Comparison of ENCODE assay signal across 8 cellular contexts in genomic region chr21:41953831-41954653, GRCh38. TPM values are rescaled to one million over a fixed set of nuclear protein-coding genes. Genes with fewer than 3 reads are reported as not detected.
A peak's percentile ranks its signal among the peaks of the same experiment; 100 is the strongest.
DNase-seq lines count a peak whose midpoint lies in the region; ATAC-seq and TF ChIP-seq lines count a peak whose summit lies in the region.

Gene C2CD2, minus strand, starts transcription at chr21:41954018. Its CDS starts 370 bp downstream, at chr21:41953648.

- H3K9ac ChIP-seq in mucosa of rectum (ENCODE audit: low read depth in 1 of 2, low read length in 2 of 2) = peak within 1 kb of the TSS; percentile 32 to 59

- peak within 1 kb of the TSS; percentile 79 to 89 for H3K4me3 Mint-ChIP-seq in CD14-positive monocyte
- peak within 1 kb of the TSS; percentile 68 to 79 (median 74) for H3K4me3 Mint-ChIP-seq in IgD-negative memory B cell
- peak within 1 kb of the TSS; percentile 62 for H3K4me3 Mint-ChIP-seq in activated B cell treated with CpG ODN at 0.5 μM for 24 hours

- peak within 1 kb of the TSS; percentile 67 to 70 for H3K4me3 ChIP-seq in mucosa of rectum (ENCODE audit: low read length in 2 of 2)
- peak within 1 kb of the TSS; percentile 80 for H3K4me3 ChIP-seq in thoracic aorta

- POLR2A ChIA-PET in activated B cell treated with CpG ODN at 0.5 μM for 24 hours (lab: Charles Lee) = no interaction called here

- H3K27ac ChIP-seq in mucosa of rectum (ENCODE audit: low read depth in 2 of 2, low read length in 2 of 2) (peak within 1 kb of the TSS in 1 of 2 donors; percentile 23), thoracic aorta (peak within 1 kb of the TSS; percentile 76 to 87)

- H3K4me1 Mint-ChIP-seq in CD14-positive monocyte = peaks cover 24% of the 10 kb centered on the region
- peaks cover 0 to 17% (median 14%) of the 10 kb centered on the region in 3 donors for H3K4me1 Mint-ChIP-seq in IgD-negative memory B cell
- H3K4me1 Mint-ChIP-seq in activated B cell treated with CpG ODN at 0.5 μM for 24 hours = peaks cover 21% of the 10 kb centered on the region

- intact Hi-C loops in CD14-positive monocyte (cut with micrococcal nuclease) = no loop called here
- intact Hi-C loops in activated B cell treated with CpG ODN at 0.5 μM for 24 hours (cut with micrococcal nuclease) = loop anchor here (2.0 to 10.0 kb wide), 2 partner anchors 29 to 51 kb away; no protein-coding TSS in a partner anchor

- peak; percentile 54 for ATAC-seq in GM18907 (IDR thresholded peaks at IDR 0.05; ENCODE audit: unreplicated experiment)
- peak; percentile 47 for ATAC-seq in activated B cell treated with CpG ODN at 0.5 μM for 24 hours (ENCODE audit: low read depth)
- ATAC-seq in esophagus mucosa = peak; percentile 54
- ATAC-seq in thoracic aorta (ENCODE audit: insufficient number of reproducible peaks, low FRiP score, low read depth) = peak; percentile 51

- H3K27ac Mint-ChIP-seq in CD14-positive monocyte (peak within 1 kb of the TSS in 2 of 7 donors; percentile 24 to 33), IgD-negative memory B cell (no peak within 1 kb of the TSS), activated B cell treated with CpG ODN at 0.5 μM for 24 hours (no peak within 1 kb of the TSS)

- H3K27me3 Mint-ChIP-seq in CD14-positive monocyte (ENCODE audit: low read depth in 3 of 3) (peaks cover 4 to 16% (median 9%) of the 10 kb centered on the region in 3 donors), IgD-negative memory B cell (peaks cover 43% of the 10 kb centered on the region), activated B cell treated with CpG ODN at 0.5 μM for 24 hours (peaks cover 17% of the 10 kb centered on the region)

- H3K27me3 ChIP-seq in mucosa of rectum (ENCODE audit: control insufficient read depth in 2 of 2, insufficient read depth in 2 of 2, low read length in 2 of 2) (peaks cover 0 to 2% of the 10 kb centered on the region in 2 donors), thoracic aorta (replicated peaks; ENCODE audit: insufficient read depth) (no peaks in the 10 kb centered on the region)

- H3K9me3 Mint-ChIP-seq in CD14-positive monocyte = peaks cover 0 to 3% (median 0%) of the 10 kb centered on the region in 7 donors
- H3K9me3 Mint-ChIP-seq in IgD-negative memory B cell = peaks cover 0 to 5% (median 0%) of the 10 kb centered on the region in 3 donors
- no peaks in the 10 kb centered on the region for H3K9me3 Mint-ChIP-seq in activated B cell treated with CpG ODN at 0.5 μM for 24 hours

- peaks cover 4 to 9% of the 10 kb centered on the region in 2 donors for H3K36me3 Mint-ChIP-seq in CD14-positive monocyte
- peaks cover 1% of the 10 kb centered on the region for H3K36me3 Mint-ChIP-seq in IgD-negative memory B cell
- no peaks in the 10 kb centered on the region for H3K36me3 Mint-ChIP-seq in activated B cell treated with CpG ODN at 0.5 μM for 24 hours (ENCODE audit: low read depth)

- TF ChIP-seq CTCF in CD14-positive monocyte (IDR thresholded peaks at IDR 0.05) (no peak), activated B cell treated with CpG ODN at 0.5 μM for 24 hours (IDR thresholded peaks at IDR 0.05) (no peak), thoracic aorta (IDR thresholded peaks at IDR 0.05) (no peak)

- DNase-seq in CD14-positive monocyte (ENCODE audit: low spot score) = no peak
- no peak for DNase-seq in activated B cell treated with CpG ODN at 0.5 μM for 24 hours
- no peak for DNase-seq in thoracic aorta (ENCODE audit: low spot score)
- no peak for DNase-seq in NK-92 (lab: John Stamatoyannopoulos, UW; ENCODE audit: unreplicated experiment)

- H3K36me3 ChIP-seq in mucosa of rectum (ENCODE audit: control insufficient read depth in 2 of 2, insufficient read depth in 2 of 2, low read length in 2 of 2) = no peaks in the 10 kb centered on the region
- no peaks in the 10 kb centered on the region for H3K36me3 ChIP-seq in thoracic aorta

- CTCF ChIA-PET in activated B cell treated with CpG ODN at 0.5 μM for 24 hours (lab: Charles Lee) = no interaction called here

- H3K4me1 ChIP-seq in mucosa of rectum (ENCODE audit: control insufficient read depth in 2 of 2, insufficient read depth in 2 of 2, low read length in 2 of 2) (peaks cover 11 to 12% of the 10 kb centered on the region in 2 donors), thoracic aorta (ENCODE audit: control insufficient read depth in 1 of 2, low read depth in 2 of 2) (peaks cover 19 to 59% of the 10 kb centered on the region in 2 donors)

- no peaks in the 10 kb centered on the region for H3K9me3 ChIP-seq in mucosa of rectum (ENCODE audit: control insufficient read depth in 2 of 2, low read length in 2 of 2)
- no peaks in the 10 kb centered on the region for H3K9me3 ChIP-seq in thoracic aorta

RNA-seq across cellular contexts. Expression of gene C2CD2, which starts in this region (rescaled TPM):
- polyA plus RNA-seq in CD14-positive monocyte = 1 to 10 TPM; 1.4 to 3.8 TPM
- polyA plus RNA-seq in IgD-negative memory B cell = 3.5 TPM
- 6.7 TPM in 2 replicates for total RNA-seq in activated B cell treated with CpG ODN at 0.5 μM for 24 hours
- 11.4 TPM for total RNA-seq in esophagus mucosa
- total RNA-seq in thoracic aorta = 10 to 100 TPM; 59.5 to 77.3 TPM
